ENCODE assay signal across 8 cellular contexts in the genomic region with DNA sequence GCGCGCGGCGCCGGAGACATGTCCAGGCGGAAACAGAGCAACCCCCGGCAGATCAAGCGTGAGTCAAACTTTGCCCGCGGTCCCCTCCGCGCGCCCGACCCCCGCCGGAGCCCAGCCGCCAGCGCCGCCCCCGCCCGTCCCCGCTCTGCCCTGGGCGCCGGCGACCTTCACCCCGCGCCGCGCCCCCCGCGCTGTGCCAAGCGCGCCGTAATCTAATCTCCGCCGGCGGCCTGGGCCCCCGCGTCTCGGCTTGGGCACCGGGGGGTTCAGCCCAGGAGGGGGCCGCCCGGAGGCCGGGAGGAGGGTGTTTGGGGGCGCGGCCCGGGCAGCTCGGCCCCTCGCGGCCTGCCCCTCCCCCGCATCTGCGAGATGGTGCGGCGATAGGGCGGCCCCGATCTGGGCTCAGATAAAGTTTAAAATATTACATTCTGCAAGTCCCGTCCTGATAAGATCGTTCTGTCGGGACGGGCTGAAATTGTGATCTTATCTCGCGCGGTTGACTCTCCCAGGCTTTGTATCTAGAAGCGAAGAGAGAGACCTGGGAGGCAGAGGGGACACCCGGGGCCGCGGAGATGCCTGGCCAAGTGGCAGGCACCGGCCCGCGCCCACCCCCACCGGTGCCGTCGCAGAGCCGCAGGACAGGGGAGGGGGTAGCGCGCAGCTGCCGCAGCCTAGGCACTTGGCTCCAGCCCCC.
A peak's percentile ranks its signal among the peaks of the same experiment; 100 is the strongest.
DNase-seq lines count a peak whose midpoint lies in the region; ATAC-seq and FAIRE-seq lines count a peak whose summit lies in the region.

No MANE protein-coding gene starts in this region.

- peak; percentile 47 to 53 for DNase-seq in stimulated activated CD4-positive, alpha-beta T cell treated with anti-CD3 and anti-CD28 coated beads, Interleukin-2, amount 100 ng/mL, for 24 hours
- DNase-seq in stimulated activated CD4-positive, alpha-beta T cell treated with anti-CD3 and anti-CD28 coated beads, Interleukin-1b, Interleukin-23, amount 100 ng/mL, for 48 hours = no peak
- peak; percentile 40 for DNase-seq in activated T-cell treated with anti-CD3 and anti-CD28 coated beads for 48 hours (ENCODE audit: low read depth)
- DNase-seq in germinal center (ENCODE audit: low spot score) = peak; percentile 30
- DNase-seq in midbrain (lab: John Stamatoyannopoulos, UW) = no peak
- DNase-seq in GM19239 (ENCODE audit: insufficient read length, low spot score) = no peak

- ATAC-seq in GM21529 (IDR thresholded peaks at IDR 0.05; ENCODE audit: unreplicated experiment) = no peak

- H3K4me3 ChIP-seq in skin epidermis = peak overlapping the region; percentile 44 to 72 (median 55)

- FAIRE-seq in GM19239 (lab: Jason Lieb, UNC) = no peak

- peak overlapping the region in 17 of 21 experiments; percentile 43 to 93 (median 71) for H3K27ac ChIP-seq in skin epidermis

Comparison
In these comparisons a context has a peak if more than half of its experiments do, and no peak if none do; other contexts are left out.
1. DNase-seq: peak in stimulated activated CD4-positive, alpha-beta T cell treated with anti-CD3 and anti-CD28 coated beads, Interleukin-2, amount 100 ng/mL, for 24 hours (2 of 2), activated T-cell treated with anti-CD3 and anti-CD28 coated beads for 48 hours (single experiment) and germinal center (single experiment); none in stimulated activated CD4-positive, alpha-beta T cell treated with anti-CD3 and anti-CD28 coated beads, Interleukin-1b, Interleukin-23, amount 100 ng/mL, for 48 hours (single experiment), midbrain (single experiment) and GM19239 (single experiment).